ENCODE assay signal across 1 cellular context in the genomic region with DNA sequence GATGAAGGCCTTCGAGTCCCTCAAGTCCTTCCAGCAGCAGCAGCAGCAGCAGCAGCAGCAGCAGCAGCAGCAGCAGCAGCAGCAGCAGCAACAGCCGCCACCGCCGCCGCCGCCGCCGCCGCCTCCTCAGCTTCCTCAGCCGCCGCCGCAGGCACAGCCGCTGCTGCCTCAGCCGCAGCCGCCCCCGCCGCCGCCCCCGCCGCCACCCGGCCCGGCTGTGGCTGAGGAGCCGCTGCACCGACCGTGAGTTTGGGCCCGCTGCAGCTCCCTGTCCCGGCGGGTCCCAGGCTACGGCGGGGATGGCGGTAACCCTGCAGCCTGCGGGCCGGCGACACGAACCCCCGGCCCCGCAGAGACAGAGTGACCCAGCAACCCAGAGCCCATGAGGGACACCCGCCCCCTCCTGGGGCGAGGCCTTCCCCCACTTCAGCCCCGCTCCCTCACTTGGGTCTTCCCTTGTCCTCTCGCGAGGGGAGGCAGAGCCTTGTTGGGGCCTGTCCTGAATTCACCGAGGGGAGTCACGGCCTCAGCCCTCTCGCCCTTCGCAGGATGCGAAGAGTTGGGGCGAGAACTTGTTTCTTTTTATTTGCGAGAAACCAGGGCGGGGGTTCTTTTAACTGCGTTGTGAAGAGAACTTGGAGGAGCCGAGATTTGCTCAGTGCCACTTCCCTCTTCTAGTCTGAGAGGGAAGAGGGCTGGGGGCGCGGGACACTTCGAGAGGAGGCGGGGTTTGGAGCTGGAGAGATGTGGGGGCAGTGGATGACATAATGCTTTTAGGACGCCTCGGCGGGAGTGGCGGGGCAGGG.
TF ChIP-seq lines count a peak whose summit lies in the region.

No MANE protein-coding gene starts in this region.

TF ChIP-seq in HepG2, 621 proteins besides CTCF, POLR2A, EP300 and RAD21 (continued from another document):
- TF ChIP-seq NPAS2 (CRISPR knock-in tag; IDR thresholded peaks at IDR 0.05; ENCODE audit: borderline replicate concordance) (no peak), ZNF788 (CRISPR knock-in tag; IDR thresholded peaks at IDR 0.05; ENCODE audit: borderline replicate concordance) (peak; percentile 19; the same call in 1 of the 2 replicates), ZFP62 (CRISPR knock-in tag; IDR thresholded peaks at IDR 0.05) (no peak), MXD4 (CRISPR knock-in tag; IDR thresholded peaks at IDR 0.05) (no peak), TSC22D2 (CRISPR knock-in tag; IDR thresholded peaks at IDR 0.05; ENCODE audit: borderline replicate concordance) (no peak), HMG20B (CRISPR knock-in tag; conservative IDR thresholded peaks at IDR 0.05) (no peak), ZNF180 (CRISPR knock-in tag; IDR thresholded peaks at IDR 0.05; ENCODE audit: borderline replicate concordance, low read depth) (no peak), HOXA7 (CRISPR knock-in tag; IDR thresholded peaks at IDR 0.05) (no peak), MXI1 (IDR thresholded peaks at IDR 0.05; ENCODE audit: borderline replicate concordance, low read depth, low read length) (peak; percentile 19; the same call in 1 of the 3 replicates), FOXK1 (CRISPR knock-in tag; IDR thresholded peaks at IDR 0.05; ENCODE audit: borderline replicate concordance, low read depth) (no peak), SMC3 (IDR thresholded peaks at IDR 0.05; ENCODE audit: low read length) (no peak), MTA1 (CRISPR knock-in tag; IDR thresholded peaks at IDR 0.05; ENCODE audit: borderline replicate concordance) (no peak), YEATS2 (CRISPR knock-in tag; IDR thresholded peaks at IDR 0.05; ENCODE audit: borderline replicate concordance) (no peak), NCOR1 (IDR thresholded peaks at IDR 0.05; ENCODE audit: borderline replicate concordance, low read length) (no peak), GABPB1 (CRISPR knock-in tag; IDR thresholded peaks at IDR 0.05) (no peak), ZNF34 (CRISPR knock-in tag; IDR thresholded peaks at IDR 0.05; ENCODE audit: borderline replicate concordance) (no peak), NRL (CRISPR knock-in tag; IDR thresholded peaks at IDR 0.05; ENCODE audit: borderline replicate concordance) (no peak), U2AF2 (IDR thresholded peaks at IDR 0.05; ENCODE audit: low read depth, low read length) (no peak), POLR2AphosphoS2 (IDR thresholded peaks at IDR 0.05; ENCODE audit: low read depth, low read length) (0 out of 2 replicates have a peak, but pooled peaks have one; percentile 37), SRY (CRISPR knock-in tag; IDR thresholded peaks at IDR 0.05) (0 out of 2 replicates have a peak, but pooled peaks have one; percentile 9), MEIS2 (CRISPR knock-in tag; IDR thresholded peaks at IDR 0.05) (no peak), ERF (CRISPR knock-in tag; IDR thresholded peaks at IDR 0.05) (0 out of 2 replicates have a peak, but pooled peaks have one; percentile 14), POGZ (CRISPR knock-in tag; IDR thresholded peaks at IDR 0.05) (no peak)
- TF ChIP-seq, protein P1, sequence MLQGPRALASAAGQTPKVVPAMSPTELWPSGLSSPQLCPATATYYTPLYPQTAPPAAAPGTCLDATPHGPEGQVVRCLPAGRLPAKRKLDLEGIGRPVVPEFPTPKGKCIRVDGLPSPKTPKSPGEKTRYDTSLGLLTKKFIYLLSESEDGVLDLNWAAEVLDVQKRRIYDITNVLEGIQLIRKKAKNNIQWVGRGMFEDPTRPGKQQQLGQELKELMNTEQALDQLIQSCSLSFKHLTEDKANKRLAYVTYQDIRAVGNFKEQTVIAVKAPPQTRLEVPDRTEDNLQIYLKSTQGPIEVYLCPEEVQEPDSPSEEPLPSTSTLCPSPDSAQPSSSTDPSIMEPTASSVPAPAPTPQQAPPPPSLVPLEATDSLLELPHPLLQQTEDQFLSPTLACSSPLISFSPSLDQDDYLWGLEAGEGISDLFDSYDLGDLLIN (CRISPR knock-in tag; IDR thresholded peaks at IDR 0.05; ENCODE audit: borderline replicate concordance) = no peak
- TF ChIP-seq, protein P2, sequence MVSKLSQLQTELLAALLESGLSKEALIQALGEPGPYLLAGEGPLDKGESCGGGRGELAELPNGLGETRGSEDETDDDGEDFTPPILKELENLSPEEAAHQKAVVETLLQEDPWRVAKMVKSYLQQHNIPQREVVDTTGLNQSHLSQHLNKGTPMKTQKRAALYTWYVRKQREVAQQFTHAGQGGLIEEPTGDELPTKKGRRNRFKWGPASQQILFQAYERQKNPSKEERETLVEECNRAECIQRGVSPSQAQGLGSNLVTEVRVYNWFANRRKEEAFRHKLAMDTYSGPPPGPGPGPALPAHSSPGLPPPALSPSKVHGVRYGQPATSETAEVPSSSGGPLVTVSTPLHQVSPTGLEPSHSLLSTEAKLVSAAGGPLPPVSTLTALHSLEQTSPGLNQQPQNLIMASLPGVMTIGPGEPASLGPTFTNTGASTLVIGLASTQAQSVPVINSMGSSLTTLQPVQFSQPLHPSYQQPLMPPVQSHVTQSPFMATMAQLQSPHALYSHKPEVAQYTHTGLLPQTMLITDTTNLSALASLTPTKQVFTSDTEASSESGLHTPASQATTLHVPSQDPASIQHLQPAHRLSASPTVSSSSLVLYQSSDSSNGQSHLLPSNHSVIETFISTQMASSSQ (IDR thresholded peaks at IDR 0.05; ENCODE audit: low read depth) = no peak
- TF ChIP-seq, protein P2 (CRISPR knock-in tag; IDR thresholded peaks at IDR 0.05; ENCODE audit: borderline replicate concordance) = 0 out of 2 replicates have a peak, but pooled peaks have one; percentile 31
- TF ChIP-seq, protein P3, sequence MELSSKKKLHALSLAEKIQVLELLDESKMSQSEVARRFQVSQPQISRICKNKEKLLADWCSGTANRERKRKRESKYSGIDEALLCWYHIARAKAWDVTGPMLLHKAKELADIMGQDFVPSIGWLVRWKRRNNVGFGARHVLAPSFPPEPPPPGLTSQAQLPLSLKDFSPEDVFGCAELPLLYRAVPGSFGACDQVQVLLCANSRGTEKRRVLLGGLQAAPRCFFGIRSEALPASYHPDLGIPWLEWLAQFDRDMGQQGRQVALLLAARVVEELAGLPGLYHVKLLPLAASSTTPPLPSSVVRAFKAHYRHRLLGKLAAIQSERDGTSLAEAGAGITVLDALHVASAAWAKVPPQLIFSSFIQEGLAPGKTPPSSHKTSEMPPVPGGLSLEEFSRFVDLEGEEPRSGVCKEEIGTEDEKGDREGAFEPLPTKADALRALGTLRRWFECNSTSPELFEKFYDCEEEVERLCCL (CRISPR knock-in tag; IDR thresholded peaks at IDR 0.05; ENCODE audit: borderline replicate concordance) = no peak
